ENCODE assay signal across 12 cellular contexts in genomic region chr17:37088913-37089312, GRCh38.
A peak's percentile ranks its signal among the peaks of the same experiment; 100 is the strongest.
DNase-seq lines count a peak whose midpoint lies in the region; ATAC-seq and TF ChIP-seq lines count a peak whose summit lies in the region.
"Had no signal": no experiment of that assay in that cellular context is flagged by ENCODE, and none has a peak within 500 bp of the region (broad histone marks: within the 10 kb centered on the region; RNA-seq: fewer than 3 reads in every experiment).

No MANE protein-coding gene starts in this region.

- no peak for TF ChIP-seq CTCF in GM10266 (IDR thresholded peaks at IDR 0.05; ENCODE audit: control insufficient read depth, insufficient read depth, low read depth, missing control alignments)

- H3K36me3 ChIP-seq in SJCRH30 = peaks cover 46% of the 10 kb centered on the region

- POLR2A ChIA-PET in activated CD4-positive, alpha-beta memory T cell treated with anti-CD3 and anti-CD28 coated beads, Interleukin-2, amount 10 ng/mL, durations not matched to agents 7 days and 5 days (lab: Charles Lee) = interaction anchor here (0.7 to 2.3 kb wide), 6 partner anchors 7 to 543 kb away, joined by 3 to 7 read pairs (median 5); partner anchors contain the start of genes AATF, ACACA, MRM1 and TADA2A
- POLR2A ChIA-PET in activated CD4-positive, alpha-beta memory T cell treated with anti-CD3 and anti-CD28 coated beads for 36 hours (lab: Charles Lee) = no interaction called here

- ATAC-seq in T-helper 17 cell = no peak
- no peak for ATAC-seq in stimulated activated effector memory CD8-positive, alpha-beta T cell treated with anti-CD3 and anti-CD28 coated beads, Interleukin-12 subunit alpha, Interleukin-12 subunit beta, amount 100 ng/mL, for 72 hours
- ATAC-seq in HG03342 (IDR thresholded peaks at IDR 0.05; ENCODE audit: unreplicated experiment) = no peak
- ATAC-seq: left ventricle myocardium superior had no signal

- H3K27me3 ChIP-seq in SJCRH30 = no peaks in the 10 kb centered on the region

- H3K4me1 Mint-ChIP-seq in activated CD4-positive, alpha-beta memory T cell treated with anti-CD3 and anti-CD28 coated beads, Interleukin-2, amount 10 ng/mL, durations not matched to agents 7 days and 5 days = peaks cover 65% of the 10 kb centered on the region
- H3K4me1 Mint-ChIP-seq in activated CD4-positive, alpha-beta memory T cell treated with anti-CD3 and anti-CD28 coated beads for 36 hours (ENCODE audit: low read depth) = peaks cover 40% of the 10 kb centered on the region
- peaks cover 35% of the 10 kb centered on the region for H3K4me1 Mint-ChIP-seq in T-helper 17 cell
- H3K4me1 Mint-ChIP-seq in stimulated activated effector memory CD8-positive, alpha-beta T cell treated with anti-CD3 and anti-CD28 coated beads, Interleukin-12 subunit alpha, Interleukin-12 subunit beta, amount 100 ng/mL, for 72 hours = peaks cover 39% of the 10 kb centered on the region

- DNase-seq in activated CD4-positive, alpha-beta memory T cell treated with anti-CD3 and anti-CD28 coated beads, Interleukin-2, amount 10 ng/mL, durations not matched to agents 7 days and 5 days = no peak
- no peak for DNase-seq in activated CD4-positive, alpha-beta memory T cell treated with anti-CD3 and anti-CD28 coated beads for 36 hours
- DNase-seq in T-helper 17 cell (no peak), hippocampal formation (lab: John Stamatoyannopoulos, UW) (peak; percentile 9 to 24), SJCRH30 (no peak), GM10266 (ENCODE audit: extremely low spot score) (no peak)
- DNase-seq in stimulated activated effector memory CD8-positive, alpha-beta T cell treated with anti-CD3 and anti-CD28 coated beads, Interleukin-12 subunit alpha, Interleukin-12 subunit beta, amount 100 ng/mL, for 72 hours (ENCODE audit: low spot score in 2 of 2) = no peak
- DNase-seq: left ventricle myocardium superior, NCI-H2081, RPMI8226, small intestine had no signal

- CTCF ChIA-PET in activated CD4-positive, alpha-beta memory T cell treated with anti-CD3 and anti-CD28 coated beads, Interleukin-2, amount 10 ng/mL, durations not matched to agents 7 days and 5 days (lab: Charles Lee) = no interaction called here
- CTCF ChIA-PET in activated CD4-positive, alpha-beta memory T cell treated with anti-CD3 and anti-CD28 coated beads for 36 hours (lab: Charles Lee) = interaction anchor here (1.3 kb wide), 1 partner anchor 42 kb away, joined by 3 read pairs; no protein-coding TSS in a partner anchor

- no peak overlapping the region for H3K4me3 ChIP-seq in SJCRH30

- peak overlapping the region; percentile 99 for H3K27ac Mint-ChIP-seq in activated CD4-positive, alpha-beta memory T cell treated with anti-CD3 and anti-CD28 coated beads, Interleukin-2, amount 10 ng/mL, durations not matched to agents 7 days and 5 days
- no peak overlapping the region for H3K27ac Mint-ChIP-seq in activated CD4-positive, alpha-beta memory T cell treated with anti-CD3 and anti-CD28 coated beads for 36 hours
- H3K27ac Mint-ChIP-seq in T-helper 17 cell = peak overlapping the region; percentile 99
- peak overlapping the region; percentile 96 for H3K27ac Mint-ChIP-seq in stimulated activated effector memory CD8-positive, alpha-beta T cell treated with anti-CD3 and anti-CD28 coated beads, Interleukin-12 subunit alpha, Interleukin-12 subunit beta, amount 100 ng/mL, for 72 hours

- no peaks in the 10 kb centered on the region for H3K9me3 Mint-ChIP-seq in activated CD4-positive, alpha-beta memory T cell treated with anti-CD3 and anti-CD28 coated beads, Interleukin-2, amount 10 ng/mL, durations not matched to agents 7 days and 5 days
- no peaks in the 10 kb centered on the region for H3K9me3 Mint-ChIP-seq in activated CD4-positive, alpha-beta memory T cell treated with anti-CD3 and anti-CD28 coated beads for 36 hours
- H3K9me3 Mint-ChIP-seq in stimulated activated effector memory CD8-positive, alpha-beta T cell treated with anti-CD3 and anti-CD28 coated beads, Interleukin-12 subunit alpha, Interleukin-12 subunit beta, amount 100 ng/mL, for 72 hours = no peaks in the 10 kb centered on the region

- no peak overlapping the region for H3K4me3 Mint-ChIP-seq in activated CD4-positive, alpha-beta memory T cell treated with anti-CD3 and anti-CD28 coated beads, Interleukin-2, amount 10 ng/mL, durations not matched to agents 7 days and 5 days
- no peak overlapping the region for H3K4me3 Mint-ChIP-seq in activated CD4-positive, alpha-beta memory T cell treated with anti-CD3 and anti-CD28 coated beads for 36 hours
- H3K4me3 Mint-ChIP-seq in T-helper 17 cell = no peak overlapping the region
- H3K4me3 Mint-ChIP-seq in stimulated activated effector memory CD8-positive, alpha-beta T cell treated with anti-CD3 and anti-CD28 coated beads, Interleukin-12 subunit alpha, Interleukin-12 subunit beta, amount 100 ng/mL, for 72 hours = peak overlapping the region; percentile 51

- H3K36me3 Mint-ChIP-seq in activated CD4-positive, alpha-beta memory T cell treated with anti-CD3 and anti-CD28 coated beads, Interleukin-2, amount 10 ng/mL, durations not matched to agents 7 days and 5 days (ENCODE audit: low read depth) = peaks cover 25% of the 10 kb centered on the region
- peaks cover 35% of the 10 kb centered on the region for H3K36me3 Mint-ChIP-seq in activated CD4-positive, alpha-beta memory T cell treated with anti-CD3 and anti-CD28 coated beads for 36 hours
- H3K36me3 Mint-ChIP-seq in T-helper 17 cell (ENCODE audit: low read depth) = no peaks in the 10 kb centered on the region
- peaks cover 37% of the 10 kb centered on the region for H3K36me3 Mint-ChIP-seq in stimulated activated effector memory CD8-positive, alpha-beta T cell treated with anti-CD3 and anti-CD28 coated beads, Interleukin-12 subunit alpha, Interleukin-12 subunit beta, amount 100 ng/mL, for 72 hours

- H3K27me3 Mint-ChIP-seq in activated CD4-positive, alpha-beta memory T cell treated with anti-CD3 and anti-CD28 coated beads, Interleukin-2, amount 10 ng/mL, durations not matched to agents 7 days and 5 days = no peaks in the 10 kb centered on the region
- no peaks in the 10 kb centered on the region for H3K27me3 Mint-ChIP-seq in activated CD4-positive, alpha-beta memory T cell treated with anti-CD3 and anti-CD28 coated beads for 36 hours
- H3K27me3 Mint-ChIP-seq in T-helper 17 cell = no peaks in the 10 kb centered on the region

- H3K27ac ChIP-seq in SJCRH30 = no peak overlapping the region

- intact Hi-C loops in activated CD4-positive, alpha-beta memory T cell treated with anti-CD3 and anti-CD28 coated beads for 36 hours (cut with micrococcal nuclease) = no loop called here

- H3K4me1 ChIP-seq in SJCRH30 = peaks cover 4% of the 10 kb centered on the region; the same call in 1 of the 2 replicates

- no peaks in the 10 kb centered on the region for H3K9me3 ChIP-seq in T-helper 17 cell (ENCODE audit: control insufficient read depth, low read length, poor library complexity, severe bottlenecking)
- no peaks in the 10 kb centered on the region for H3K9me3 ChIP-seq in SJCRH30 (replicated peaks)

Comparison
In these comparisons a context has a peak if more than half of its experiments do, and no peak if none do; other contexts are left out.
1. DNase-seq: peak in hippocampal formation (2 of 2); none in activated CD4-positive, alpha-beta memory T cell treated with anti-CD3 and anti-CD28 coated beads, Interleukin-2, amount 10 ng/mL, durations not matched to agents 7 days and 5 days (single experiment), activated CD4-positive, alpha-beta memory T cell treated with anti-CD3 and anti-CD28 coated beads for 36 hours (single experiment), T-helper 17 cell (0 of 3), stimulated activated effector memory CD8-positive, alpha-beta T cell treated with anti-CD3 and anti-CD28 coated beads, Interleukin-12 subunit alpha, Interleukin-12 subunit beta, amount 100 ng/mL, for 72 hours (0 of 2), SJCRH30 (0 of 2) and GM10266 (single experiment).